Comparison of ENCODE assay signal across 11 cellular contexts in genomic region chr22:27318516-27318915, GRCh38.
DNase-seq lines count a peak whose midpoint lies in the region; TF ChIP-seq lines count a peak whose summit lies in the region.
"Had no signal": no experiment of that assay in that cellular context is flagged by ENCODE, and none has a peak within 500 bp of the region (broad histone marks: within the 10 kb centered on the region; RNA-seq: fewer than 3 reads in every experiment).

No MANE protein-coding gene starts in this region.

- H3K4me3 Mint-ChIP-seq in activated CD4-positive, alpha-beta memory T cell treated with anti-CD3 and anti-CD28 coated beads for 36 hours: no peak overlapping the region
- H3K4me3 Mint-ChIP-seq: naive B cell had no signal

- CTCF ChIA-PET in activated CD4-positive, alpha-beta memory T cell treated with anti-CD3 and anti-CD28 coated beads for 36 hours (lab: Charles Lee): no interaction called here

- H3K36me3 Mint-ChIP-seq in activated CD4-positive, alpha-beta memory T cell treated with anti-CD3 and anti-CD28 coated beads for 36 hours: no peaks in the 10 kb centered on the region

- H3K9ac ChIP-seq in adipocyte (ENCODE audit: low read length): peak overlapping the region; percentile 33
- H3K9ac ChIP-seq: SK-N-SH had no signal

- no peaks in the 10 kb centered on the region for H3K4me1 Mint-ChIP-seq in activated CD4-positive, alpha-beta memory T cell treated with anti-CD3 and anti-CD28 coated beads for 36 hours (ENCODE audit: low read depth)

- H3K27me3 Mint-ChIP-seq in activated CD4-positive, alpha-beta memory T cell treated with anti-CD3 and anti-CD28 coated beads for 36 hours: peaks cover 25% of the 10 kb centered on the region

- H3K4me3 ChIP-seq in adipocyte (ENCODE audit: low read length) (no peak overlapping the region), retinal pigment epithelial cell (ENCODE audit: low read length) (no peak overlapping the region)

- H3K9me3 Mint-ChIP-seq in activated CD4-positive, alpha-beta memory T cell treated with anti-CD3 and anti-CD28 coated beads for 36 hours: peaks cover 12% of the 10 kb centered on the region

- no peak for TF ChIP-seq CTCF in retinal pigment epithelial cell (conservative IDR thresholded peaks at IDR 0.05; ENCODE audit: low read depth, low read length)

- peaks cover 31% of the 10 kb centered on the region for H3K4me1 ChIP-seq in adipocyte (ENCODE audit: control insufficient read depth, insufficient read depth, low read length)

- intact Hi-C loops in activated CD4-positive, alpha-beta memory T cell treated with anti-CD3 and anti-CD28 coated beads for 36 hours (cut with micrococcal nuclease): no loop called here

- H3K36me3 ChIP-seq in adipocyte (ENCODE audit: control insufficient read depth, insufficient read depth, low read length, severe bottlenecking): no peaks in the 10 kb centered on the region

- H3K9me3 ChIP-seq in adipocyte (ENCODE audit: control insufficient read depth, low read length): peaks cover 8% of the 10 kb centered on the region
- H3K9me3 ChIP-seq: SK-N-SH had no signal

- peaks cover 45% of the 10 kb centered on the region for H3K27me3 ChIP-seq in adipocyte (replicated peaks; ENCODE audit: control insufficient read depth, insufficient read depth, low read length)

- POLR2A ChIA-PET in activated CD4-positive, alpha-beta memory T cell treated with anti-CD3 and anti-CD28 coated beads for 36 hours (lab: Charles Lee): no interaction called here

- DNase-seq in H4 (ENCODE audit: low spot score): peak; percentile 11
- peak; percentile 88 for DNase-seq in adipocyte (ENCODE audit: low read depth)
- DNase-seq in foreskin melanocyte: peak; percentile 9
- DNase-seq in retinal pigment epithelial cell (ENCODE audit: low read depth): peak; percentile 63
- no peak for DNase-seq in GM19240 (ENCODE audit: insufficient read length, low spot score)
- no peak for DNase-seq in C1 segment of cervical spinal cord (lab: John Stamatoyannopoulos, UW)
- no peak for DNase-seq in midbrain (lab: John Stamatoyannopoulos, UW)
- DNase-seq in activated CD4-positive, alpha-beta memory T cell treated with anti-CD3 and anti-CD28 coated beads for 36 hours: no peak
- DNase-seq: activated CD4-positive, alpha-beta T cell treated with anti-CD3 and anti-CD28 coated beads, Interleukin-2, amount 50 U/mL, for 4 hours; naive B cell; SK-N-SH had no signal

- no peak overlapping the region for H3K27ac Mint-ChIP-seq in activated CD4-positive, alpha-beta memory T cell treated with anti-CD3 and anti-CD28 coated beads for 36 hours
- H3K27ac Mint-ChIP-seq: naive B cell had no signal

Comparison
In these comparisons a context has a peak if more than half of its experiments do, and no peak if none do; other contexts are left out.
1. DNase-seq: peak in H4 (single experiment), adipocyte (single experiment), foreskin melanocyte (single experiment) and retinal pigment epithelial cell (single experiment); none in GM19240 (single experiment), C1 segment of cervical spinal cord (0 of 14), midbrain (single experiment) and activated CD4-positive, alpha-beta memory T cell treated with anti-CD3 and anti-CD28 coated beads for 36 hours (single experiment).